Comparison of ENCODE assay signal across 9 cellular contexts in genomic region chr22:46262449-46263207, GRCh38. TPM values are rescaled to one million over a fixed set of nuclear protein-coding genes. Genes with fewer than 3 reads are reported as not detected.
DNase-seq lines count a peak whose midpoint lies in the region; ATAC-seq, FAIRE-seq and TF ChIP-seq lines count a peak whose summit lies in the region.
"Had no signal": no experiment of that assay in that cellular context is flagged by ENCODE, and none has a peak within 500 bp of the region (broad histone marks: within the 10 kb centered on the region; RNA-seq: fewer than 3 reads in every experiment).

No MANE protein-coding gene starts in this region.

- H3K27me3 ChIP-seq in naive thymus-derived CD4-positive, alpha-beta T cell (ENCODE audit: control insufficient read depth in 2 of 2, insufficient read depth in 2 of 2, low read length in 2 of 2), result peaks cover 0 to 14% of the 10 kb centered on the region in 2 donors

- TF ChIP-seq CTCF in AG09309 (IDR thresholded peaks at IDR 0.05; ENCODE audit: control insufficient read depth, insufficient read depth, low read depth, low read length, missing control alignments), result peak; percentile 12
- no peak for TF ChIP-seq CTCF in fibroblast of mammary gland (conservative IDR thresholded peaks at IDR 0.05; ENCODE audit: control insufficient read depth, insufficient read depth, low read depth, low read length)

- H3K4me3 Mint-ChIP-seq in activated CD4-positive, alpha-beta T cell treated with anti-CD3 and anti-CD28 coated beads, Interleukin-2, amount 10 ng/mL, durations not matched to agents 7 days and 5 days, result no peak overlapping the region
- H3K4me3 Mint-ChIP-seq in naive thymus-derived CD4-positive, alpha-beta T cell, result peak overlapping the region in 3 of 10 donors; percentile 8 to 42 (median 13)

- peaks cover 24% of the 10 kb centered on the region for H3K36me3 Mint-ChIP-seq in activated CD4-positive, alpha-beta T cell treated with anti-CD3 and anti-CD28 coated beads, Interleukin-2, amount 10 ng/mL, durations not matched to agents 7 days and 5 days (ENCODE audit: low read depth)
- peaks cover 0 to 26% (median 14%) of the 10 kb centered on the region in 5 donors for H3K36me3 Mint-ChIP-seq in naive thymus-derived CD4-positive, alpha-beta T cell

- H3K4me1 ChIP-seq in naive thymus-derived CD4-positive, alpha-beta T cell (ENCODE audit: control insufficient read depth in 2 of 2, insufficient read depth in 2 of 2, low read length in 2 of 2), result no peaks in the 10 kb centered on the region

- POLR2A ChIA-PET in activated CD4-positive, alpha-beta T cell treated with anti-CD3 and anti-CD28 coated beads, Interleukin-2, amount 10 ng/mL, durations not matched to agents 7 days and 5 days (lab: Charles Lee), result no interaction called here
- POLR2A ChIA-PET in naive thymus-derived CD4-positive, alpha-beta T cell (lab: Charles Lee), result no interaction called here

- no peak overlapping the region for H3K27ac Mint-ChIP-seq in activated CD4-positive, alpha-beta T cell treated with anti-CD3 and anti-CD28 coated beads, Interleukin-2, amount 10 ng/mL, durations not matched to agents 7 days and 5 days
- no peak overlapping the region for H3K27ac Mint-ChIP-seq in naive thymus-derived CD4-positive, alpha-beta T cell

- H3K4me1 Mint-ChIP-seq in activated CD4-positive, alpha-beta T cell treated with anti-CD3 and anti-CD28 coated beads, Interleukin-2, amount 10 ng/mL, durations not matched to agents 7 days and 5 days, result peaks cover 10% of the 10 kb centered on the region
- H3K4me1 Mint-ChIP-seq in naive thymus-derived CD4-positive, alpha-beta T cell, result peaks cover 6 to 14% (median 9%) of the 10 kb centered on the region in 7 donors

- ATAC-seq in naive thymus-derived CD4-positive, alpha-beta T cell, result peak; percentile 84
- ATAC-seq in GM21526 (IDR thresholded peaks at IDR 0.05; ENCODE audit: low FRiP score, unreplicated experiment), result no peak
- ATAC-seq in GM21576 (IDR thresholded peaks at IDR 0.05; ENCODE audit: unreplicated experiment), result no peak

- H3K27me3 Mint-ChIP-seq in activated CD4-positive, alpha-beta T cell treated with anti-CD3 and anti-CD28 coated beads, Interleukin-2, amount 10 ng/mL, durations not matched to agents 7 days and 5 days, result peaks cover 87% of the 10 kb centered on the region
- peaks cover 42 to 83% (median 67%) of the 10 kb centered on the region in 5 donors for H3K27me3 Mint-ChIP-seq in naive thymus-derived CD4-positive, alpha-beta T cell

- FAIRE-seq in RCC 7860 (lab: Jason Lieb, UNC), result no peak
- FAIRE-seq: colon had no signal

- H3K9me3 Mint-ChIP-seq in activated CD4-positive, alpha-beta T cell treated with anti-CD3 and anti-CD28 coated beads, Interleukin-2, amount 10 ng/mL, durations not matched to agents 7 days and 5 days, result peaks cover 30% of the 10 kb centered on the region
- peaks cover 0 to 55% (median 12%) of the 10 kb centered on the region in 11 donors for H3K9me3 Mint-ChIP-seq in naive thymus-derived CD4-positive, alpha-beta T cell

- H3K9me3 ChIP-seq in naive thymus-derived CD4-positive, alpha-beta T cell (ENCODE audit: control insufficient read depth in 2 of 3, low read length in 3 of 3), result no peaks in the 10 kb centered on the region

- intact Hi-C loops in naive thymus-derived CD4-positive, alpha-beta T cell (cut with micrococcal nuclease), result no loop called here

- H3K27ac ChIP-seq in naive thymus-derived CD4-positive, alpha-beta T cell (ENCODE audit: low read depth, low read length), result no peak overlapping the region

- CTCF ChIA-PET in activated CD4-positive, alpha-beta T cell treated with anti-CD3 and anti-CD28 coated beads, Interleukin-2, amount 10 ng/mL, durations not matched to agents 7 days and 5 days (lab: Charles Lee), result interaction anchor here (0.6 to 1.0 kb wide), 3 partner anchors 33 to 88 kb away, joined by 3 to 5 read pairs (median 3); no protein-coding TSS in a partner anchor
- CTCF ChIA-PET in naive thymus-derived CD4-positive, alpha-beta T cell (lab: Charles Lee), result no interaction called here

- no peak overlapping the region for H3K4me3 ChIP-seq in AG09309 (ENCODE audit: control insufficient read depth, low read depth, low read length)
- H3K4me3 ChIP-seq in fibroblast of mammary gland (ENCODE audit: control insufficient read depth, low read depth, low read length), result no peak overlapping the region
- no peak overlapping the region for H3K4me3 ChIP-seq in naive thymus-derived CD4-positive, alpha-beta T cell (ENCODE audit: low read length)

- H3K36me3 ChIP-seq in naive thymus-derived CD4-positive, alpha-beta T cell (ENCODE audit: control insufficient read depth in 2 of 3, insufficient read depth in 3 of 3, low read length in 3 of 3), result no peaks in the 10 kb centered on the region

- DNase-seq in AG09309 (ENCODE audit: low read depth) (no peak), fibroblast of mammary gland (ENCODE audit: low read depth) (peak; percentile 65), AG08396 (ENCODE audit: low spot score) (no peak), RCC 7860 (ENCODE audit: low spot score) (no peak)
- DNase-seq in activated CD4-positive, alpha-beta T cell treated with anti-CD3 and anti-CD28 coated beads, Interleukin-2, amount 10 ng/mL, durations not matched to agents 7 days and 5 days, result peak; percentile 16
- peak in 1 of 9 donors; percentile 32 for DNase-seq in naive thymus-derived CD4-positive, alpha-beta T cell

RNA-seq across cellular contexts. Expression of gene PKDREJ, which starts 0.5 kb away (rescaled TPM):
- total RNA-seq in activated CD4-positive, alpha-beta T cell treated with anti-CD3 and anti-CD28 coated beads, Interleukin-2, amount 10 ng/mL, durations not matched to agents 7 days and 5 days, result not detected
- not detected for total RNA-seq in naive thymus-derived CD4-positive, alpha-beta T cell
- polyA plus RNA-seq in naive thymus-derived CD4-positive, alpha-beta T cell, result not detected

RNA-seq across cellular contexts. Expression of gene TTC38, which starts 5.2 kb away (rescaled TPM):
- total RNA-seq in activated CD4-positive, alpha-beta T cell treated with anti-CD3 and anti-CD28 coated beads, Interleukin-2, amount 10 ng/mL, durations not matched to agents 7 days and 5 days, result 10 to 100 TPM; 11.4 to 12.5 TPM
- 10 to 100 TPM in 2 of 5 experiments, 1 to 10 TPM in 3; 4.1 to 26.0 (median 7.2) TPM for total RNA-seq in naive thymus-derived CD4-positive, alpha-beta T cell
- 1 to 10 TPM; 2.9 to 3.8 TPM for polyA plus RNA-seq in naive thymus-derived CD4-positive, alpha-beta T cell

RNA-seq across cellular contexts. Expression of gene CDPF1, which starts 12.5 kb away (rescaled TPM):
- total RNA-seq in activated CD4-positive, alpha-beta T cell treated with anti-CD3 and anti-CD28 coated beads, Interleukin-2, amount 10 ng/mL, durations not matched to agents 7 days and 5 days, result 10 to 100 TPM in 1 of 2 experiments, 1 to 10 TPM in 1; 9.2 to 10.8 TPM
- 10 to 100 TPM in 3 of 5 experiments, 1 to 10 TPM in 2; 4.2 to 13.8 (median 11.7) TPM for total RNA-seq in naive thymus-derived CD4-positive, alpha-beta T cell
- 10 to 100 TPM; 17.8 TPM for polyA plus RNA-seq in naive thymus-derived CD4-positive, alpha-beta T cell

RNA-seq across cellular contexts. Expression of gene GTSE1, which starts 34.0 kb away (rescaled TPM):
- total RNA-seq in activated CD4-positive, alpha-beta T cell treated with anti-CD3 and anti-CD28 coated beads, Interleukin-2, amount 10 ng/mL, durations not matched to agents 7 days and 5 days, result 100 to 1,000 TPM in 1 of 2 experiments, 10 to 100 TPM in 1; 96.4 to 103 TPM
- 10 to 100 TPM in 1 of 5 experiments, under 1 TPM in 2, not detected in 2; 0.30 to 55.5 (median 0.61) TPM for total RNA-seq in naive thymus-derived CD4-positive, alpha-beta T cell
- not detected for polyA plus RNA-seq in naive thymus-derived CD4-positive, alpha-beta T cell

Comparison
In these comparisons a context has a peak if more than half of its experiments do, and no peak if none do; other contexts are left out.
1. DNase-seq: peak in activated CD4-positive, alpha-beta T cell treated with anti-CD3 and anti-CD28 coated beads, Interleukin-2, amount 10 ng/mL, durations not matched to agents 7 days and 5 days (single experiment) and fibroblast of mammary gland (single experiment); none in AG09309 (single experiment), AG08396 (single experiment) and RCC 7860 (single experiment).